1 cellular context compared by ENCODE assay signal in genomic region chrX:9927638-9928037, GRCh38.
A peak's percentile ranks its signal among the peaks of the same experiment; 100 is the strongest.
TF ChIP-seq lines count a peak whose summit lies in the region.

No MANE protein-coding gene starts in this region.

TF ChIP-seq in H1, 55 proteins besides CTCF, POLR2A, EP300 and RAD21:
- TF ChIP-seq PHF8 (conservative IDR thresholded peaks at IDR 0.05; ENCODE audit: low read depth, low read length): no peak
- TF ChIP-seq POLR2AphosphoS5 (IDR thresholded peaks at IDR 0.05; ENCODE audit: low read depth, low read length): 0 out of 2 replicates have a peak, but pooled peaks have one; percentile 4
